In genomic region chr2:88600038-88600465, GRCh38 we compare ENCODE assay signal across 1 cellular context.
TF ChIP-seq lines count a peak whose summit lies in the region.

No MANE protein-coding gene starts in this region.

TF ChIP-seq in HepG2, 621 proteins besides CTCF, POLR2A, EP300 and RAD21 (continued from another document and continues in another):
- TF ChIP-seq ARID5B (CRISPR knock-in tag; IDR thresholded peaks at IDR 0.05) (peak; percentile 69), ZNF280B (CRISPR knock-in tag; IDR thresholded peaks at IDR 0.05; ENCODE audit: borderline replicate concordance) (no peak), ZNF724P (CRISPR knock-in tag; IDR thresholded peaks at IDR 0.05; ENCODE audit: borderline replicate concordance) (no peak), SOX13 (IDR thresholded peaks at IDR 0.05) (no peak), SOX13 (CRISPR knock-in tag; conservative IDR thresholded peaks at IDR 0.05 in 1 of 2, IDR thresholded peaks at IDR 0.05 in 1 of 2) (peak in 1 of 2 experiments; percentile 34; a peak in 1 of 4 replicates), SAP130 (CRISPR knock-in tag; IDR thresholded peaks at IDR 0.05; ENCODE audit: low read depth) (peak; percentile 63), RXRB (CRISPR knock-in tag; IDR thresholded peaks at IDR 0.05; ENCODE audit: borderline replicate concordance) (0 out of 2 replicates have a peak, but pooled peaks have one; percentile 6), TFE3 (CRISPR knock-in tag; IDR thresholded peaks at IDR 0.05) (no peak; the same call in 1 of the 2 replicates), FOXP1 (IDR thresholded peaks at IDR 0.05) (no peak), FOXP1 (CRISPR knock-in tag; IDR thresholded peaks at IDR 0.05) (peak; percentile 10; the same call in 1 of the 2 replicates), HMG20A (CRISPR knock-in tag; IDR thresholded peaks at IDR 0.05; ENCODE audit: borderline replicate concordance) (peak; percentile 56; the same call in 1 of the 2 replicates), TEAD3 (CRISPR knock-in tag; optimal IDR thresholded peaks at IDR 0.05; ENCODE audit: borderline replicate concordance) (no peak), POGZ (CRISPR knock-in tag; IDR thresholded peaks at IDR 0.05) (peak; percentile 84), ATF2 (CRISPR knock-in tag; IDR thresholded peaks at IDR 0.05) (peak; percentile 98), JUN (CRISPR knock-in tag; IDR thresholded peaks at IDR 0.05) (peak; percentile 97), CREB1 (IDR thresholded peaks at IDR 0.05) (peak; percentile 88), CREB1 (CRISPR knock-in tag; IDR thresholded peaks at IDR 0.05) (peak; percentile 70), CHCHD3 (CRISPR knock-in tag; IDR thresholded peaks at IDR 0.05) (no peak), ZBTB21 (CRISPR knock-in tag; IDR thresholded peaks at IDR 0.05) (peak; percentile 78), FOXA3 (CRISPR knock-in tag; IDR thresholded peaks at IDR 0.05) (0 out of 2 replicates have a peak, but pooled peaks have one; percentile 19), RBFOX2 (IDR thresholded peaks at IDR 0.05; ENCODE audit: low read depth, low read length) (no peak), GPBP1L1 (CRISPR knock-in tag; IDR thresholded peaks at IDR 0.05) (no peak), PAX8 (CRISPR knock-in tag; IDR thresholded peaks at IDR 0.05; ENCODE audit: borderline replicate concordance) (no peak), REST (IDR thresholded peaks at IDR 0.05; ENCODE audit: borderline replicate concordance in 1 of 2, low read depth in 1 of 2, low read length in 2 of 2) (no peak), NR2F2 (IDR thresholded peaks at IDR 0.05; ENCODE audit: borderline replicate concordance, low read depth) (no peak), CREM (IDR thresholded peaks at IDR 0.05) (peak; percentile 46), CREM (CRISPR knock-in tag; IDR thresholded peaks at IDR 0.05) (no peak), ZNF75D (CRISPR knock-in tag; IDR thresholded peaks at IDR 0.05; ENCODE audit: borderline replicate concordance) (no peak), FOSL2 (CRISPR knock-in tag; IDR thresholded peaks at IDR 0.05) (peak; percentile 98), ATF1 (CRISPR knock-in tag; IDR thresholded peaks at IDR 0.05) (0 out of 2 replicates have a peak, but pooled peaks have one; percentile 34), ZKSCAN8 (CRISPR knock-in tag; IDR thresholded peaks at IDR 0.05; ENCODE audit: borderline replicate concordance) (no peak), TFAP4 (IDR thresholded peaks at IDR 0.05; ENCODE audit: borderline replicate concordance, low read depth) (peak; percentile 75; the same call in 1 of the 2 replicates), KAT8 (CRISPR knock-in tag; IDR thresholded peaks at IDR 0.05) (peak; percentile 28; the same call in 1 of the 2 replicates), HNRNPLL (IDR thresholded peaks at IDR 0.05; ENCODE audit: low read depth, low read length, poor library complexity, severe bottlenecking) (no peak), ZNF260 (CRISPR knock-in tag; IDR thresholded peaks at IDR 0.05; ENCODE audit: borderline replicate concordance, low read depth) (no peak), SOX6 (IDR thresholded peaks at IDR 0.05) (no peak), SOX6 (CRISPR knock-in tag; IDR thresholded peaks at IDR 0.05) (peak; percentile 59; the same call in 1 of the 2 replicates), ATF7 (IDR thresholded peaks at IDR 0.05) (peak; percentile 99), ATF7 (CRISPR knock-in tag; IDR thresholded peaks at IDR 0.05) (peak; percentile 67; the same call in 1 of the 2 replicates), ATF4 (CRISPR knock-in tag; IDR thresholded peaks at IDR 0.05) (peak in 1 of 2 experiments; percentile 63; a peak in 2 of 4 replicates), ZNF160 (CRISPR knock-in tag; IDR thresholded peaks at IDR 0.05) (no peak), SKI (IDR thresholded peaks at IDR 0.05; ENCODE audit: partially characterized antibody) (no peak), FOXO4 (CRISPR knock-in tag; conservative IDR thresholded peaks at IDR 0.05) (no peak), ZNF766 (CRISPR knock-in tag; IDR thresholded peaks at IDR 0.05; ENCODE audit: borderline replicate concordance) (no peak), ZBTB14 (CRISPR knock-in tag; IDR thresholded peaks at IDR 0.05) (no peak), ZNF598 (CRISPR knock-in tag; IDR thresholded peaks at IDR 0.05; ENCODE audit: borderline replicate concordance) (no peak), AKAP8 (CRISPR knock-in tag; IDR thresholded peaks at IDR 0.05) (no peak)
